Comparison of ENCODE assay signal across 18 cellular contexts in the genomic region with DNA sequence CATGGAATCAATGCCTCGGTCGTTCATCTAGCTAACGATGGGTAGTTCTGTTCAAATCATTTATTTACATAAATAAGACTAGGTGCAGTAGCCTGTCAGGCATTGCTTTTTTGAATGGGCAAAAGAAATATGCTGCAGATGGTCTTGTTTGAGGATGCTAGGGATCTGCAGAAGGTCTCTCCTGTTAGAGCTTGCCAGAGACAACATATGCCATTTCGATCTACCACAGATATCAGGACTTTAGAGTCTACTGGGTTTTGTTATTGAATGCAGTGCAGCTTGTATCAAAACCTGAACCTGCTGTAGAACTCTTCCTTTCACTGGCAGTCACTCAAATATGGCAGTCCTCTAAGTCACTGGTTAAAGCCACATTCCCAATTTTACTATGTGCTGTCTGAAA.
DNase-seq lines count a peak whose midpoint lies in the region; ATAC-seq and TF ChIP-seq lines count a peak whose summit lies in the region.
"Had no signal": no experiment of that assay in that cellular context is flagged by ENCODE, and none has a peak within 500 bp of the region (broad histone marks: within the 10 kb centered on the region; RNA-seq: fewer than 3 reads in every experiment).

No MANE protein-coding gene starts in this region.

- POLR2A ChIA-PET in PC-9 (lab: Charles Lee; ENCODE audit: unreplicated experiment): no interaction called here

- no TSS peak for BruUV-seq in PC-9 (replicated peaks; lab: Mats Ljungman, UMichigan)

- intact Hi-C loops in PC-9 (cut with micrococcal nuclease; ENCODE audit: unreplicated experiment): no loop called here

- H3F3A ChIP-seq in PC-9 (ENCODE audit: insufficient read depth, low read depth): no peaks in the 10 kb centered on the region

- ATAC-seq in GM21367 (IDR thresholded peaks at IDR 0.05; ENCODE audit: unreplicated experiment) (no peak), HG03354 (IDR thresholded peaks at IDR 0.05; ENCODE audit: poor library complexity, severe bottlenecking, unreplicated experiment) (no peak), GM18873 (IDR thresholded peaks at IDR 0.05; ENCODE audit: low FRiP score, unreplicated experiment) (no peak)
- ATAC-seq: GM23338, HCT116 had no signal

- H3K9me2 ChIP-seq in PC-9 (ENCODE audit: insufficient read depth): no peaks in the 10 kb centered on the region

- H4K20me1 ChIP-seq in osteoblast (ENCODE audit: insufficient read depth, low read length) (no peaks in the 10 kb centered on the region), PC-9 (ENCODE audit: insufficient read depth) (no peaks in the 10 kb centered on the region; the same call in 1 of the 2 replicates)
- H4K20me1 ChIP-seq: BLaER1 treated with 17β-estradiol and CSF1 and Interleukin-3, amounts not matched to agents 10 nM and 100 nM had no signal

- H3K36me3 ChIP-seq in osteoblast (ENCODE audit: insufficient read depth, low read length) (no peaks in the 10 kb centered on the region), PC-9 (ENCODE audit: low read depth) (no peaks in the 10 kb centered on the region)
- H3K36me3 ChIP-seq: BE2C; BLaER1 treated with 17β-estradiol and CSF1 and Interleukin-3, amounts not matched to agents 10 nM and 100 nM had no signal

- H3K9me3 ChIP-seq in osteoblast (ENCODE audit: low read depth, low read length) (peaks cover 2% of the 10 kb centered on the region), PC-9 (ENCODE audit: insufficient read depth, low read depth) (no peaks in the 10 kb centered on the region)
- H3K9me3 ChIP-seq: BE2C; BLaER1 treated with 17β-estradiol and CSF1 and Interleukin-3, amounts not matched to agents 10 nM and 100 nM had no signal

- H3K79me2 ChIP-seq in osteoblast (ENCODE audit: insufficient read depth, low read length): no peaks in the 10 kb centered on the region
- H3K79me2 ChIP-seq in PC-9 (ENCODE audit: low read depth): no peaks in the 10 kb centered on the region

- TF ChIP-seq CTCF in osteoblast (IDR thresholded peaks at IDR 0.05; ENCODE audit: extremely low read depth, low read depth, low read length) (no peak), PC-9 (conservative IDR thresholded peaks at IDR 0.05) (no peak)

- H3K4me1 ChIP-seq in osteoblast (ENCODE audit: insufficient read depth, low read length) (no peaks in the 10 kb centered on the region), PC-9 (replicated peaks; ENCODE audit: insufficient read depth) (no peaks in the 10 kb centered on the region)
- H3K4me1 ChIP-seq: BLaER1 treated with 17β-estradiol and CSF1 and Interleukin-3, amounts not matched to agents 10 nM and 100 nM had no signal

- no peak overlapping the region for H3K4me2 ChIP-seq in osteoblast (ENCODE audit: insufficient read depth, low read length)
- H3K4me2 ChIP-seq in PC-9: no peak overlapping the region
- H3K4me2 ChIP-seq: BLaER1 treated with 17β-estradiol and CSF1 and Interleukin-3, amounts not matched to agents 10 nM and 100 nM; GM23338 had no signal

- no peak overlapping the region for H2AFZ ChIP-seq in osteoblast (ENCODE audit: low read length)
- no peak overlapping the region for H2AFZ ChIP-seq in PC-9
- H2AFZ ChIP-seq: GM23338 had no signal

- CTCF ChIA-PET in PC-9 (lab: Charles Lee): no interaction called here

- DNase-seq in Ammon's horn (ENCODE audit: low spot score) (peak; percentile 3), NCI-H1694 treated with DMSO at 0.1 percent for 48 hours (lab: John Stamatoyannopoulos, UW) (peak; percentile 99), cerebellar cortex (ENCODE audit: low spot score) (peak; percentile 93), osteoblast (ENCODE audit: insufficient read length, low spot score, missing footprints) (peak; percentile 1), PC-9 (no peak)
- DNase-seq: BE2C; CD4-positive, alpha-beta T cell; CD8-positive, alpha-beta memory T cell; DMS53; DMS79 treated with DMSO at 0.1 percent for 48 hours; H9 had no signal

- H3K27me3 ChIP-seq in osteoblast (ENCODE audit: insufficient read depth, low read length) (no peaks in the 10 kb centered on the region), PC-9 (ENCODE audit: insufficient read depth, low read depth) (no peaks in the 10 kb centered on the region)
- H3K27me3 ChIP-seq: BE2C; BLaER1 treated with 17β-estradiol and CSF1 and Interleukin-3, amounts not matched to agents 10 nM and 100 nM had no signal

- H3K27ac ChIP-seq in osteoblast (ENCODE audit: low read depth, low read length) (no peak overlapping the region), PC-9 (no peak overlapping the region)
- H3K27ac ChIP-seq: 22Rv1; BLaER1 treated with 17β-estradiol and CSF1 and Interleukin-3, amounts not matched to agents 10 nM and 100 nM had no signal

- H3K4me3 ChIP-seq in osteoblast (ENCODE audit: insufficient read depth, low read length) (no peak overlapping the region), PC-9 (no peak overlapping the region)
- H3K4me3 ChIP-seq: BLaER1 treated with 17β-estradiol and CSF1 and Interleukin-3, amounts not matched to agents 10 nM and 100 nM; GM23338 had no signal

Comparison
In these comparisons a context has a peak if more than half of its experiments do, and no peak if none do; other contexts are left out.
1. DNase-seq: peak in Ammon's horn (single experiment), NCI-H1694 treated with DMSO at 0.1 percent for 48 hours (single experiment), cerebellar cortex (single experiment) and osteoblast (single experiment); none in PC-9 (0 of 2).